ENCODE assay signal across 8 cellular contexts in genomic region chr5:153965102-153965645, GRCh38.
DNase-seq lines count a peak whose midpoint lies in the region; ATAC-seq and TF ChIP-seq lines count a peak whose summit lies in the region.

No MANE protein-coding gene starts in this region.

- H3K36me3 ChIP-seq in HAP-1 (replicated peaks) (no peaks in the 10 kb centered on the region), liver (ENCODE audit: control insufficient read depth in 4 of 4, insufficient read depth in 3 of 4, low read depth in 1 of 4, low read length in 3 of 4) (no peaks in the 10 kb centered on the region)

- TF ChIP-seq RAD21 in liver (IDR thresholded peaks at IDR 0.05) = peak; percentile 95

- WGBS in liver = 22% methylated on average over 7 of the region's 7 CpGs

- ATAC-seq in activated CD4-positive, alpha-beta T cell treated with anti-CD3 and anti-CD28 coated beads for 36 hours = peak; percentile 68
- ATAC-seq in T-cell (replicated peaks in 1 of 4) = peak in 2 of 4 experiments; percentile 32 to 42
- ATAC-seq in stimulated activated naive CD8-positive, alpha-beta T cell treated with anti-CD3 and anti-CD28 coated beads, Interleukin-15, amount 100 ng/mL, for 72 hours = peak; percentile 70

- peaks cover 6% of the 10 kb centered on the region for H3K4me1 Mint-ChIP-seq in activated CD4-positive, alpha-beta T cell treated with anti-CD3 and anti-CD28 coated beads for 36 hours
- H3K4me1 Mint-ChIP-seq in T-cell = peaks cover 7 to 10% (median 9%) of the 10 kb centered on the region in 3 donors
- peaks cover 10% of the 10 kb centered on the region for H3K4me1 Mint-ChIP-seq in stimulated activated naive CD8-positive, alpha-beta T cell treated with anti-CD3 and anti-CD28 coated beads, Interleukin-15, amount 100 ng/mL, for 72 hours

- H3K4me3 Mint-ChIP-seq in activated CD4-positive, alpha-beta T cell treated with anti-CD3 and anti-CD28 coated beads for 36 hours = no peak overlapping the region
- no peak overlapping the region for H3K4me3 Mint-ChIP-seq in T-cell
- no peak overlapping the region for H3K4me3 Mint-ChIP-seq in stimulated activated naive CD8-positive, alpha-beta T cell treated with anti-CD3 and anti-CD28 coated beads, Interleukin-15, amount 100 ng/mL, for 72 hours

- intact Hi-C loops in activated CD4-positive, alpha-beta T cell treated with anti-CD3 and anti-CD28 coated beads for 36 hours (cut with DNase I, micrococcal nuclease) = loop anchor here (1.0 to 10.0 kb wide), 6 partner anchors 468 to 1433 kb away; partner anchors contain the start of gene GRIA1 (in 1 of the 2)

- H3K9me3 Mint-ChIP-seq in activated CD4-positive, alpha-beta T cell treated with anti-CD3 and anti-CD28 coated beads for 36 hours (ENCODE audit: low read depth) = no peaks in the 10 kb centered on the region
- no peaks in the 10 kb centered on the region for H3K9me3 Mint-ChIP-seq in T-cell
- no peaks in the 10 kb centered on the region for H3K9me3 Mint-ChIP-seq in stimulated activated naive CD8-positive, alpha-beta T cell treated with anti-CD3 and anti-CD28 coated beads, Interleukin-15, amount 100 ng/mL, for 72 hours

- H3K4me1 ChIP-seq in HAP-1 (no peaks in the 10 kb centered on the region), liver (ENCODE audit: control insufficient read depth in 4 of 4, insufficient read depth in 4 of 4, low read length in 3 of 4) (peaks cover 0 to 4% (median under 1%) of the 10 kb centered on the region in 4 donors)

- POLR2A ChIA-PET in activated CD4-positive, alpha-beta T cell treated with anti-CD3 and anti-CD28 coated beads for 36 hours (lab: Charles Lee) = no interaction called here
- POLR2A ChIA-PET in T-cell (lab: Charles Lee) = no interaction called here

- TF ChIP-seq CTCF in liver (IDR thresholded peaks at IDR 0.05; ENCODE audit: low read depth, low read length, missing input control) = peak; percentile 86

- no peaks in the 10 kb centered on the region for H3K27me3 ChIP-seq in HAP-1 (ENCODE audit: low read depth)
- H3K27me3 ChIP-seq in liver (ENCODE audit: control insufficient read depth in 4 of 4, insufficient read depth in 4 of 4, low read length in 3 of 4) = no peaks in the 10 kb centered on the region

- CTCF ChIA-PET in activated CD4-positive, alpha-beta T cell treated with anti-CD3 and anti-CD28 coated beads for 36 hours (lab: Charles Lee) = interaction anchor here (0.6 to 3.4 kb wide), 33 partner anchors 10 to 1451 kb away, joined by 3 to 24 read pairs (median 4); no protein-coding TSS in a partner anchor
- CTCF ChIA-PET in T-cell (lab: Charles Lee) = interaction anchor here (0.5 to 2.7 kb wide), 14 partner anchors 10 to 1434 kb away, joined by 3 to 14 read pairs (median 4); no protein-coding TSS in a partner anchor

- peaks cover 4% of the 10 kb centered on the region for H3K27me3 Mint-ChIP-seq in activated CD4-positive, alpha-beta T cell treated with anti-CD3 and anti-CD28 coated beads for 36 hours
- peaks cover 9 to 10% of the 10 kb centered on the region in 2 donors for H3K27me3 Mint-ChIP-seq in T-cell
- peaks cover 15% of the 10 kb centered on the region for H3K27me3 Mint-ChIP-seq in stimulated activated naive CD8-positive, alpha-beta T cell treated with anti-CD3 and anti-CD28 coated beads, Interleukin-15, amount 100 ng/mL, for 72 hours

- H3K27ac ChIP-seq in liver (ENCODE audit: low read depth in 1 of 2, low read length in 2 of 2) = no peak overlapping the region

- no peaks in the 10 kb centered on the region for H3K9me3 ChIP-seq in HAP-1
- H3K9me3 ChIP-seq in liver (ENCODE audit: control insufficient read depth in 4 of 4, low read length in 3 of 4) = no peaks in the 10 kb centered on the region

- H3K9ac ChIP-seq in liver (ENCODE audit: low read depth in 1 of 2, low read length in 2 of 2) = no peak overlapping the region

- peak; percentile 65 for DNase-seq in activated CD4-positive, alpha-beta T cell treated with anti-CD3 and anti-CD28 coated beads for 36 hours
- DNase-seq in activated CD4-positive, alpha-beta T cell treated with anti-CD3 and anti-CD28 coated beads for 1 hour = no peak
- DNase-seq in HAP-1 (ENCODE audit: low spot score in 2 of 2) (peak; percentile 55 to 72), NCI-H1092 (lab: John Stamatoyannopoulos, UW) (peak; percentile 60), T-cell (peak in 19 of 34 experiments; percentile 7 to 30 (median 19)), dermis blood vessel endothelial cell (peak; percentile 73)
- DNase-seq in stimulated activated naive CD8-positive, alpha-beta T cell treated with anti-CD3 and anti-CD28 coated beads, Interleukin-15, amount 100 ng/mL, for 72 hours = peak; percentile 42 to 56

- H3K36me3 Mint-ChIP-seq in activated CD4-positive, alpha-beta T cell treated with anti-CD3 and anti-CD28 coated beads for 36 hours (ENCODE audit: low read depth) = no peaks in the 10 kb centered on the region
- H3K36me3 Mint-ChIP-seq in T-cell = no peaks in the 10 kb centered on the region

- in situ Hi-C loops in HAP-1 (cut with MboI; ENCODE audit: low sequenced_read_pairs) = loop anchor here (10.0 kb wide), 1 partner anchor 1440 kb away; no protein-coding TSS in a partner anchor

- no peak overlapping the region for H3K27ac Mint-ChIP-seq in activated CD4-positive, alpha-beta T cell treated with anti-CD3 and anti-CD28 coated beads for 36 hours
- no peak overlapping the region for H3K27ac Mint-ChIP-seq in T-cell
- H3K27ac Mint-ChIP-seq in stimulated activated naive CD8-positive, alpha-beta T cell treated with anti-CD3 and anti-CD28 coated beads, Interleukin-15, amount 100 ng/mL, for 72 hours = no peak overlapping the region

- no peak overlapping the region for H3K4me3 ChIP-seq in HAP-1
- no peak overlapping the region for H3K4me3 ChIP-seq in liver (ENCODE audit: low read depth in 1 of 3, low read length in 3 of 3)

TF ChIP-seq in liver, 16 proteins besides CTCF, POLR2A, EP300 and RAD21:
- TF ChIP-seq ZBTB33 (IDR thresholded peaks at IDR 0.05) (no peak), RXRA (IDR thresholded peaks at IDR 0.05) (no peak)
TF ChIP-seq in liver: peak in this region for 0.
